In the genomic region with DNA sequence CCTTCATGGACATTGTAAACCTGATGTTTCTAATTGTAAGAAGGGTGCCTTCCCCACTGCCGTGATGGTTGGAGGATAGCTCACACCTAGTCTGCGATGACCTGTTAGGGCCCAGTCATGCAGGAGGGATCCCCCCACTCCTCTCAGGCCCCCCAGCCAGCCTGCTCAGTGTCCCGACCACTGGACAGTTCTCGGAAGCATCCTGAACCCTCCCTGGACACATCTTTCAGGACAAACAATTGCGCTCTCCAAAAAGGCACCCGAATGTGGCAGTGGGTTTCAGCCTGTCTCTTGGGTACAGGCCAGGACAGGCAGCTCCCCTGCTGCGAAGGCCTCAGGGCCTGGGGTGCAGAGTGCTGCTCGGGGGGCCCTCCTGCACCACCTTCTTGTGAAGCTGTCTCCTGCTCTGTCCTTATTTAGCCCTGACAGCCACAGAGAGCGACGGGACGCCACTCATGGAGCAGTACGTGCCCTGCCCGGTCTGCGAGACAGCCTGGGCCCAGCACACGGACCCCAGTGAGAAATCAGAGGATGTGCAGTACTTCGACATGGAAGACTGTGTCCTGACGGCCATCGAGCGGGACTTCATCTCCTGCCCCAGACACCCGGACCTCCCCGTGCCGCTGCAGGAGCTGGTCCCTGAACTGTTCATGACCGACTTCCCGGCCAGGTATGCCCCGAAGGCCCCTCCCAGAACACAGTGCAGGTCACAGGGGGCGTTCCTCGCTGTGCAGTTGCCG, we compare ENCODE assay signal across 24 cellular contexts.
A peak's percentile ranks its signal among the peaks of the same experiment; 100 is the strongest.
DNase-seq lines count a peak whose midpoint lies in the region; ATAC-seq and TF ChIP-seq lines count a peak whose summit lies in the region.
"Had no signal": no experiment of that assay in that cellular context is flagged by ENCODE, and none has a peak within 500 bp of the region (broad histone marks: within the 10 kb centered on the region; RNA-seq: fewer than 3 reads in every experiment).

No MANE protein-coding gene starts in this region.

- no peak for TF ChIP-seq EP300 in esophagus muscularis mucosa (IDR thresholded peaks at IDR 0.05)

- peaks cover 0 to 4% of the 10 kb centered on the region in 2 donors for H3K4me1 ChIP-seq in right atrium auricular region
- H3K4me1 ChIP-seq in esophagus muscularis mucosa: no peaks in the 10 kb centered on the region
- H3K4me1 ChIP-seq: adrenal gland, esophagus squamous epithelium, HAP-1 had no signal

- no peak overlapping the region for H3K27ac ChIP-seq in right atrium auricular region
- no peak overlapping the region for H3K27ac ChIP-seq in esophagus muscularis mucosa (replicated peaks in 1 of 4)
- H3K27ac ChIP-seq: adrenal gland, BLaER1, esophagus squamous epithelium, neutrophil had no signal

- H3K36me3 ChIP-seq in right atrium auricular region (peaks cover 17% of the 10 kb centered on the region), esophagus muscularis mucosa (peaks cover 0 to 77% (median 46%) of the 10 kb centered on the region in 4 donors)
- H3K36me3 ChIP-seq: BLaER1 had no signal

- ATAC-seq in Right ventricle myocardium inferior (no peak), omental fat pad (ENCODE audit: low FRiP score) (peak; percentile 14), GM21367 (IDR thresholded peaks at IDR 0.05; ENCODE audit: unreplicated experiment) (no peak)
- ATAC-seq: activated CD8-positive, alpha-beta T cell treated with anti-CD3 and anti-CD28 coated beads, Interleukin-2, amount 10 ng/mL, durations not matched to agents 7 days and 5 days; activated T-cell treated with anti-CD3 and anti-CD28 coated beads, Interleukin-2, amount 50 U/mL, for 4 hours; left ventricle myocardium superior; stimulated activated effector memory CD8-positive, alpha-beta T cell treated with anti-CD3 and anti-CD28 coated beads, Interleukin-12 subunit alpha, Interleukin-12 subunit beta, amount 100 ng/mL, for 72 hours had no signal

- H3K4me3 ChIP-seq in right atrium auricular region (no peak overlapping the region), esophagus muscularis mucosa (no peak overlapping the region)
- H3K4me3 ChIP-seq: adrenal gland, BLaER1, esophagus squamous epithelium, HAP-1, smooth muscle cell had no signal

- no peak for TF ChIP-seq POLR2A in esophagus muscularis mucosa (IDR thresholded peaks at IDR 0.05; ENCODE audit: low read depth)

- TF ChIP-seq CTCF in right atrium auricular region (IDR thresholded peaks at IDR 0.05) (no peak), esophagus muscularis mucosa (IDR thresholded peaks at IDR 0.05) (no peak), omental fat pad (IDR thresholded peaks at IDR 0.05) (no peak)

- H3K27me3 ChIP-seq in right atrium auricular region (no peaks in the 10 kb centered on the region), esophagus muscularis mucosa (no peaks in the 10 kb centered on the region)
- H3K27me3 ChIP-seq: adrenal gland, BLaER1, esophagus squamous epithelium, neutrophil had no signal

- DNase-seq in right atrium auricular region (ENCODE audit: low spot score) (peak; percentile 54), Right ventricle myocardium inferior (ENCODE audit: missing footprints) (no peak), esophagus muscularis mucosa (ENCODE audit: extremely low spot score) (peak; percentile 29), omental fat pad (ENCODE audit: low spot score) (peak; percentile 16), GOT3 (lab: John Stamatoyannopoulos, UW) (no peak), T-helper 1 cell (no peak), COR-L47 (lab: John Stamatoyannopoulos, UW) (no peak)
- DNase-seq: activated CD4-positive, CD25-positive, alpha-beta regulatory T cell; activated T-cell treated with anti-CD3 and anti-CD28 coated beads, Interleukin-2, amount 50 U/mL, for 4 hours; esophagus squamous epithelium; left ventricle myocardium superior; NCI-H1092; NCI-H2081; NCI-H345; NCI-H774; substantia nigra had no signal

- H3K9me3 ChIP-seq in right atrium auricular region (no peaks in the 10 kb centered on the region), esophagus muscularis mucosa (no peaks in the 10 kb centered on the region)
- H3K9me3 ChIP-seq: adrenal gland, BLaER1, esophagus squamous epithelium, HAP-1, neutrophil had no signal

- WGBS in esophagus muscularis mucosa: 90% methylated on average over 10 of the region's 28 CpGs

- intact Hi-C loops in Right ventricle myocardium inferior (cut with DNase I): no loop called here
- intact Hi-C loops in esophagus muscularis mucosa (cut with DNase I): no loop called here

Comparison
In these comparisons a context has a peak if more than half of its experiments do, and no peak if none do; other contexts are left out.
1. DNase-seq: peak in right atrium auricular region (single experiment), esophagus muscularis mucosa (single experiment) and omental fat pad (single experiment); none in Right ventricle myocardium inferior (single experiment), GOT3 (single experiment), T-helper 1 cell (0 of 5) and COR-L47 (single experiment).